Comparison of ENCODE assay signal across 21 cellular contexts in genomic region chr6:113776998-113777397, GRCh38.
DNase-seq lines count a peak whose midpoint lies in the region; ATAC-seq, FAIRE-seq and TF ChIP-seq lines count a peak whose summit lies in the region.
"Had no signal": no experiment of that assay in that cellular context is flagged by ENCODE, and none has a peak within 500 bp of the region (broad histone marks: within the 10 kb centered on the region; RNA-seq: fewer than 3 reads in every experiment).

No MANE protein-coding gene starts in this region.

- no peaks in the 10 kb centered on the region for H3K36me3 Mint-ChIP-seq in endodermal cell (ENCODE audit: low read depth)

- peaks cover 83% of the 10 kb centered on the region for H3K27me3 Mint-ChIP-seq in endodermal cell (ENCODE audit: insufficient read depth)

- H2BK15ac ChIP-seq in IMR-90 (ENCODE audit: low read depth, low read length), result no peak overlapping the region
- H2BK15ac ChIP-seq in mesenchymal stem cell (ENCODE audit: low read depth, poor library complexity, severe bottlenecking), result no peak overlapping the region

- ATAC-seq in IMR-90 (ENCODE audit: low read depth), result no peak
- ATAC-seq: A549; activated CD8-positive, alpha-beta T cell treated with anti-CD3 and anti-CD28 coated beads for 36 hours had no signal

- no peaks in the 10 kb centered on the region for H3K9me3 ChIP-seq in IMR-90 (ENCODE audit: control insufficient read depth, insufficient read depth, low read length)
- no peaks in the 10 kb centered on the region for H3K9me3 ChIP-seq in endodermal cell (ENCODE audit: control insufficient read depth, low read length)
- H3K9me3 ChIP-seq in mesenchymal stem cell (ENCODE audit: control insufficient read depth, low read length), result no peaks in the 10 kb centered on the region
- no peaks in the 10 kb centered on the region for H3K9me3 ChIP-seq in suprapubic skin
- H3K9me3 ChIP-seq: A549, BLaER1, right lobe of liver had no signal

- H2AK5ac ChIP-seq in IMR-90 (ENCODE audit: low read depth, low read length) (no peak overlapping the region), mesenchymal stem cell (ENCODE audit: low read length, severe bottlenecking) (no peak overlapping the region)

- H3K27me3 ChIP-seq in IMR-90 (ENCODE audit: control insufficient read depth, insufficient read depth, low read length) (no peaks in the 10 kb centered on the region), endodermal cell (ENCODE audit: control insufficient read depth, insufficient read depth, low read length, poor library complexity, severe bottlenecking) (peaks cover 52% of the 10 kb centered on the region), mesenchymal stem cell (ENCODE audit: control insufficient read depth in 1 of 2, insufficient read depth in 1 of 2, low read length in 2 of 2) (no peaks in the 10 kb centered on the region), suprapubic skin (no peaks in the 10 kb centered on the region)
- H3K27me3 ChIP-seq: BLaER1, right lobe of liver had no signal

- H3K9me1 ChIP-seq in IMR-90 (ENCODE audit: insufficient read depth, low read length), result no peaks in the 10 kb centered on the region

- H3K4me1 ChIP-seq in IMR-90 (ENCODE audit: control insufficient read depth, insufficient read depth, low read length), result peaks cover 4% of the 10 kb centered on the region
- H3K4me1 ChIP-seq in endodermal cell (ENCODE audit: control insufficient read depth, insufficient read depth, low read length), result no peaks in the 10 kb centered on the region
- H3K4me1 ChIP-seq in mesenchymal stem cell (ENCODE audit: control insufficient read depth, insufficient read depth, low read depth, low read length), result no peaks in the 10 kb centered on the region
- no peaks in the 10 kb centered on the region for H3K4me1 ChIP-seq in suprapubic skin
- H3K4me1 ChIP-seq: BLaER1 had no signal

- TF ChIP-seq RAD21 in IMR-90 (IDR thresholded peaks at IDR 0.05; ENCODE audit: low read length), result no peak

- H3K18ac ChIP-seq in IMR-90 (ENCODE audit: low read depth, low read length) (no peak overlapping the region), mesenchymal stem cell (ENCODE audit: low read depth in 1 of 2, low read length in 2 of 2) (no peak overlapping the region)

- H4K8ac ChIP-seq in IMR-90 (ENCODE audit: low read depth in 2 of 2, low read length in 2 of 2), result no peak overlapping the region
- H4K8ac ChIP-seq in mesenchymal stem cell (ENCODE audit: low read length), result no peak overlapping the region

- H3K4ac ChIP-seq in IMR-90 (ENCODE audit: low read depth, low read length) (no peak overlapping the region), mesenchymal stem cell (ENCODE audit: low read depth in 1 of 2, low read length in 2 of 2) (no peak overlapping the region)

- H3K4me2 ChIP-seq in IMR-90 (ENCODE audit: low read depth, low read length) (no peak overlapping the region), mesenchymal stem cell (ENCODE audit: low read length, poor library complexity, severe bottlenecking) (no peak overlapping the region)
- H3K4me2 ChIP-seq: A549, BLaER1 had no signal

- H3K14ac ChIP-seq in IMR-90 (replicated peaks; ENCODE audit: low read depth, low read length) (no peak overlapping the region), mesenchymal stem cell (ENCODE audit: low read length in 2 of 2) (no peak overlapping the region)

- peak overlapping the region; percentile 52 for H3K27ac Mint-ChIP-seq in endodermal cell
- H3K27ac Mint-ChIP-seq: activated CD8-positive, alpha-beta T cell treated with anti-CD3 and anti-CD28 coated beads for 36 hours had no signal

- H4K20me1 ChIP-seq in IMR-90 (ENCODE audit: insufficient read depth, low read length), result no peaks in the 10 kb centered on the region
- H4K20me1 ChIP-seq: BLaER1 had no signal

- in situ Hi-C loops in IMR-90 (cut with MboI; ENCODE audit: low sequenced_read_pairs), result no loop called here

- no peak for TF ChIP-seq EP300 in suprapubic skin (IDR thresholded peaks at IDR 0.05)

- H3K9me3 Mint-ChIP-seq in endodermal cell, result no peaks in the 10 kb centered on the region
- H3K9me3 Mint-ChIP-seq: activated CD8-positive, alpha-beta T cell treated with anti-CD3 and anti-CD28 coated beads for 36 hours had no signal

- intact Hi-C loops in IMR-90 (cut with micrococcal nuclease), result no loop called here

- DNase-seq in DMS53 (lab: John Stamatoyannopoulos, UW) (peak; percentile 69), IMR-90 (peak; percentile 5), endodermal cell (peak; percentile 64), mesenchymal stem cell (peak; percentile 24), suprapubic skin (ENCODE audit: low spot score in 2 of 2) (no peak), DMS114 treated with DMSO at 0.1 percent for 48 hours (lab: John Stamatoyannopoulos, UW; ENCODE audit: unreplicated experiment) (no peak), GM12892 (ENCODE audit: insufficient read length) (no peak)
- DNase-seq in stimulated activated naive CD4-positive, alpha-beta T cell treated with Interleukin-2 at 50 U/mL for 16 hours (lab: John Stamatoyannopoulos, UW), result no peak
- DNase-seq: activated CD8-positive, alpha-beta T cell treated with anti-CD3 and anti-CD28 coated beads for 36 hours; activated gamma-delta T cell treated with Interleukin-2 at 50 U/mL for 16 hours; central memory CD4-positive, alpha-beta T cell; erythroblast; GF-D8; NCI-H1092; NCI-H2081; NCI-H524; right lobe of liver; stimulated activated CD4-positive, alpha-beta T cell treated with anti-CD3 and anti-CD28 coated beads, Interleukin-15, amount 100 ng/mL, for 24 hours had no signal

- no TSS peak for BruUV-seq in IMR-90 (replicated peaks; lab: Mats Ljungman, UMichigan)

- TF ChIP-seq POLR2A in IMR-90 (IDR thresholded peaks at IDR 0.05; ENCODE audit: low read depth, low read length) (no peak), suprapubic skin (IDR thresholded peaks at IDR 0.05) (no peak), GM12892 (IDR thresholded peaks at IDR 0.05; ENCODE audit: low read depth, low read length) (no peak)

- POLR2A ChIA-PET in IMR-90 (lab: Charles Lee; ENCODE audit: unreplicated experiment), result no interaction called here

- H2AK9ac ChIP-seq in IMR-90 (replicated peaks; ENCODE audit: low read depth, low read length, poor library complexity), result no peak overlapping the region

- H3K4me3 Mint-ChIP-seq in endodermal cell, result no peak overlapping the region
- H3K4me3 Mint-ChIP-seq: activated CD8-positive, alpha-beta T cell treated with anti-CD3 and anti-CD28 coated beads for 36 hours had no signal

- CTCF ChIA-PET in IMR-90 (lab: Yijun Ruan, JAX), result no interaction called here

- H3K9ac ChIP-seq in IMR-90 (ENCODE audit: low read depth, low read length) (no peak overlapping the region), endodermal cell (ENCODE audit: extremely low read depth, low read length, poor library complexity, severe bottlenecking) (no peak overlapping the region), mesenchymal stem cell (ENCODE audit: low read length) (no peak overlapping the region)
- H3K9ac ChIP-seq: BLaER1 had no signal

- H3K36me3 ChIP-seq in IMR-90 (ENCODE audit: control insufficient read depth, insufficient read depth, low read length), result no peaks in the 10 kb centered on the region
- H3K36me3 ChIP-seq in endodermal cell (ENCODE audit: control insufficient read depth, insufficient read depth, low read length), result no peaks in the 10 kb centered on the region
- H3K36me3 ChIP-seq in mesenchymal stem cell (ENCODE audit: control insufficient read depth in 1 of 2, insufficient read depth in 2 of 2, low read depth in 1 of 2, low read length in 2 of 2), result no peaks in the 10 kb centered on the region
- no peaks in the 10 kb centered on the region for H3K36me3 ChIP-seq in suprapubic skin
- H3K36me3 ChIP-seq: BLaER1, right lobe of liver had no signal

- H4K5ac ChIP-seq in IMR-90 (ENCODE audit: low read depth, low read length), result no peak overlapping the region

- no peak overlapping the region for H2BK20ac ChIP-seq in IMR-90 (ENCODE audit: low read depth, low read length)

- WGBS in IMR-90 (ENCODE audit: extremely low coverage in 2 of 2, insufficient read length in 1 of 2), 2 experiments, result no CpG with 5 or more reads among the region's 2 CpGs
- WGBS in endodermal cell (ENCODE audit: insufficient coverage in 1 of 2, insufficient read length in 1 of 2), 2 experiments, result 0 to 3% methylated on average over 1 to 2 of the region's 2 CpGs
- WGBS in mesenchymal stem cell, result 5% methylated on average over 2 of the region's 2 CpGs
- 79% methylated on average over 2 of the region's 2 CpGs for WGBS in suprapubic skin

- H3K4me1 Mint-ChIP-seq in endodermal cell, result peaks cover 15% of the 10 kb centered on the region

- H2AFZ ChIP-seq in IMR-90 (replicated peaks; ENCODE audit: low read length, poor library complexity) (no peak overlapping the region), mesenchymal stem cell (ENCODE audit: low read depth, low read length) (no peak overlapping the region)

- dilution Hi-C loops in IMR-90 (cut with HindIII; ENCODE audit: low sequenced_read_pairs, unreplicated experiment), result no loop called here

- H2BK5ac ChIP-seq in IMR-90 (ENCODE audit: low read depth, low read length, poor library complexity, severe bottlenecking) (no peak overlapping the region), mesenchymal stem cell (ENCODE audit: low read depth, low read length, poor library complexity, severe bottlenecking) (no peak overlapping the region)

- H3K4me3 ChIP-seq in IMR-90 (ENCODE audit: insufficient read depth, low read depth, low read length), result no peak overlapping the region
- peak overlapping the region; percentile 6 for H3K4me3 ChIP-seq in endodermal cell (ENCODE audit: low read length)
- H3K4me3 ChIP-seq in mesenchymal stem cell (ENCODE audit: insufficient read depth in 1 of 2, low read depth in 1 of 2, low read length in 2 of 2), result no peak overlapping the region
- H3K4me3 ChIP-seq in suprapubic skin, result no peak overlapping the region
- H3K4me3 ChIP-seq: A549, BLaER1, right lobe of liver had no signal

- H4K91ac ChIP-seq in IMR-90 (ENCODE audit: insufficient read depth, low read depth, low read length) (no peak overlapping the region), mesenchymal stem cell (ENCODE audit: low read length) (no peak overlapping the region)

- H3K27ac ChIP-seq in IMR-90 (ENCODE audit: insufficient read depth, low read length) (no peak overlapping the region), endodermal cell (ENCODE audit: low read depth, low read length) (no peak overlapping the region), mesenchymal stem cell (ENCODE audit: low read length, poor library complexity, severe bottlenecking) (no peak overlapping the region), suprapubic skin (no peak overlapping the region)
- H3K27ac ChIP-seq: A549, BLaER1, right lobe of liver had no signal

- no peak overlapping the region for H2BK12ac ChIP-seq in mesenchymal stem cell (ENCODE audit: low read length in 2 of 2)

- H3K79me1 ChIP-seq in IMR-90 (ENCODE audit: low read depth in 1 of 2, low read length in 2 of 2) (no peaks in the 10 kb centered on the region), mesenchymal stem cell (replicated peaks; ENCODE audit: low read length, poor library complexity, severe bottlenecking) (no peaks in the 10 kb centered on the region)

- H3K56ac ChIP-seq in IMR-90 (ENCODE audit: extremely low read depth, insufficient read depth, low read length), result no peak overlapping the region

- no peak overlapping the region for H2BK120ac ChIP-seq in IMR-90 (ENCODE audit: low read depth, low read length)
- no peak overlapping the region for H2BK120ac ChIP-seq in mesenchymal stem cell (ENCODE audit: low read depth, low read length)

- H3K23ac ChIP-seq in IMR-90 (ENCODE audit: low read depth, low read length) (no peak overlapping the region), mesenchymal stem cell (ENCODE audit: low read length in 2 of 2) (no peak overlapping the region)

- no peak for FAIRE-seq in GM12892 (lab: Jason Lieb, UNC)
- FAIRE-seq: A549, frontal cortex had no signal

- TF ChIP-seq CTCF in IMR-90 (conservative IDR thresholded peaks at IDR 0.05; ENCODE audit: low read depth, low read length), result no peak
- no peak for TF ChIP-seq CTCF in endodermal cell (conservative IDR thresholded peaks at IDR 0.05)
- TF ChIP-seq CTCF in suprapubic skin (IDR thresholded peaks at IDR 0.05), result no peak

Comparison
In these comparisons a context has a peak if more than half of its experiments do, and no peak if none do; other contexts are left out.
1. DNase-seq: peak in DMS53 (single experiment), IMR-90 (single experiment), endodermal cell (single experiment) and mesenchymal stem cell (single experiment); none in stimulated activated naive CD4-positive, alpha-beta T cell treated with Interleukin-2 at 50 U/mL for 16 hours (single experiment), suprapubic skin (0 of 2), DMS114 treated with DMSO at 0.1 percent for 48 hours (single experiment) and GM12892 (single experiment).